In genomic region chr2:120342451-120342850, GRCh38 we compare ENCODE assay signal across 18 cellular contexts. TPM values are rescaled to one million over a fixed set of nuclear protein-coding genes. Genes with fewer than 3 reads are reported as not detected.
DNase-seq lines count a peak whose midpoint lies in the region; ATAC-seq and TF ChIP-seq lines count a peak whose summit lies in the region.
"Had no signal": no experiment of that assay in that cellular context is flagged by ENCODE, and none has a peak within 500 bp of the region (broad histone marks: within the 10 kb centered on the region; RNA-seq: fewer than 3 reads in every experiment).

No MANE protein-coding gene starts in this region.

- ATAC-seq in WTC11 (no peak), HG02840 (IDR thresholded peaks at IDR 0.05; ENCODE audit: low FRiP score, unreplicated experiment) (no peak)
- no peak for ATAC-seq in naive thymus-derived CD8-positive, alpha-beta T cell
- no peak for ATAC-seq in activated naive CD4-positive, alpha-beta T cell treated with anti-CD3 and anti-CD28 coated beads, Interleukin-2, amount 50 U/mL, for 72 hours

- no peak for TF ChIP-seq CTCF in CD14-positive monocyte (IDR thresholded peaks at IDR 0.05)
- TF ChIP-seq CTCF in WTC11 (IDR thresholded peaks at IDR 0.05): no peak

- no peaks in the 10 kb centered on the region for H3K36me3 ChIP-seq in H7 (replicated peaks; ENCODE audit: control insufficient read depth, insufficient read depth, low read length)
- H3K36me3 ChIP-seq: SJSA1 had no signal

- H3K27me3 ChIP-seq in H7 (ENCODE audit: control insufficient read depth, insufficient read depth, low read length): peaks cover 54% of the 10 kb centered on the region

- CTCF ChIA-PET in WTC11 (lab: Charles Lee): interaction anchor here (0.8 to 4.2 kb wide), 23 partner anchors 10 to 339 kb away, joined by 3 to 66 read pairs (median 7); no protein-coding TSS in a partner anchor

- H3K27me3 Mint-ChIP-seq in CD14-positive monocyte (ENCODE audit: low read depth in 3 of 3) (peaks cover 34 to 52% (median 47%) of the 10 kb centered on the region in 3 donors), WTC11 (ENCODE audit: low read depth) (peaks cover 68% of the 10 kb centered on the region)
- H3K27me3 Mint-ChIP-seq in naive thymus-derived CD8-positive, alpha-beta T cell: peaks cover 28 to 68% (median 45%) of the 10 kb centered on the region in 5 donors

- H3K36me3 Mint-ChIP-seq in CD14-positive monocyte (peaks cover 7 to 9% of the 10 kb centered on the region in 2 donors), WTC11 (no peaks in the 10 kb centered on the region)
- H3K36me3 Mint-ChIP-seq in naive thymus-derived CD8-positive, alpha-beta T cell: peaks cover 0 to 2% (median 0%) of the 10 kb centered on the region in 3 donors
- peaks cover 4 to 10% of the 10 kb centered on the region in 2 donors for H3K36me3 Mint-ChIP-seq in activated naive CD4-positive, alpha-beta T cell treated with anti-CD3 and anti-CD28 coated beads, Interleukin-2, amount 50 U/mL, for 72 hours

- intact Hi-C loops in CD14-positive monocyte (cut with micrococcal nuclease): loop anchor here (10.0 kb wide), 2 partner anchors 332 to 342 kb away; no protein-coding TSS in a partner anchor

- POLR2A ChIA-PET in WTC11 (lab: Charles Lee): interaction anchor here (0.9 to 1.3 kb wide), 4 partner anchors 90 to 124 kb away, joined by 3 to 6 read pairs (median 4); partner anchors contain the start of gene RALB
- POLR2A ChIA-PET in naive thymus-derived CD8-positive, alpha-beta T cell (lab: Charles Lee): no interaction called here

- peaks cover 0 to 22% (median 8%) of the 10 kb centered on the region in 7 donors for H3K9me3 Mint-ChIP-seq in CD14-positive monocyte
- H3K9me3 Mint-ChIP-seq in WTC11: no peaks in the 10 kb centered on the region
- H3K9me3 Mint-ChIP-seq in naive thymus-derived CD8-positive, alpha-beta T cell: peaks cover 0 to 2% (median 0%) of the 10 kb centered on the region in 9 donors
- no peaks in the 10 kb centered on the region for H3K9me3 Mint-ChIP-seq in activated naive CD4-positive, alpha-beta T cell treated with anti-CD3 and anti-CD28 coated beads, Interleukin-2, amount 50 U/mL, for 72 hours
- H3K9me3 Mint-ChIP-seq: GM23338 had no signal

- H3K4me1 Mint-ChIP-seq in CD14-positive monocyte: peaks cover 47% of the 10 kb centered on the region
- H3K4me1 Mint-ChIP-seq in WTC11: peaks cover 24% of the 10 kb centered on the region
- H3K4me1 Mint-ChIP-seq in naive thymus-derived CD8-positive, alpha-beta T cell: peaks cover 7 to 26% (median 24%) of the 10 kb centered on the region in 4 donors

- no peak overlapping the region for H3K4me3 ChIP-seq in H7 (ENCODE audit: insufficient read depth, low read depth, low read length)
- H3K4me3 ChIP-seq: GM23338, SJSA1 had no signal

- DNase-seq in CD14-positive monocyte (ENCODE audit: low spot score) (no peak), H7 (peak; percentile 70), WTC11 (ENCODE audit: low spot score) (no peak), OCI-M1 (lab: John Stamatoyannopoulos, UW) (no peak)
- no peak for DNase-seq in naive thymus-derived CD8-positive, alpha-beta T cell
- DNase-seq in activated naive CD4-positive, alpha-beta T cell treated with anti-CD3 and anti-CD28 coated beads, Interleukin-2, amount 50 U/mL, for 72 hours (ENCODE audit: low spot score in 2 of 2): no peak
- no peak for DNase-seq in activated CD4-positive, alpha-beta T cell treated with anti-CD3 and anti-CD28 coated beads for 1 hour
- DNase-seq: Calu3; MM.1S; NCI-H1092 treated with DMSO at 0.1 percent for 48 hours; NCI-H2081 treated with DMSO at 0.1 percent for 48 hours; NCI-H510A treated with DMSO at 0.1 percent for 48 hours; NK-92 treated with Interleukin-12 subunit alpha and Interleukin-12 subunit beta, amount 100 ng/mL, for 24 hours had no signal

- H3K27ac Mint-ChIP-seq in CD14-positive monocyte (peak overlapping the region in 1 of 7 donors; percentile 61), WTC11 (no peak overlapping the region)
- H3K27ac Mint-ChIP-seq in naive thymus-derived CD8-positive, alpha-beta T cell: peak overlapping the region in 1 of 10 donors; percentile 75
- no peak overlapping the region for H3K27ac Mint-ChIP-seq in activated naive CD4-positive, alpha-beta T cell treated with anti-CD3 and anti-CD28 coated beads, Interleukin-2, amount 50 U/mL, for 72 hours
- H3K27ac Mint-ChIP-seq: GM23338 had no signal

- H3K4me3 Mint-ChIP-seq in CD14-positive monocyte (peak overlapping the region; percentile 31 to 82), WTC11 (no peak overlapping the region)
- peak overlapping the region in 7 of 10 donors; percentile 57 to 82 (median 64) for H3K4me3 Mint-ChIP-seq in naive thymus-derived CD8-positive, alpha-beta T cell
- H3K4me3 Mint-ChIP-seq: GM23338 had no signal

TF ChIP-seq in WTC11, 78 proteins besides CTCF, POLR2A, EP300 and RAD21:
- TF ChIP-seq MLX (CRISPR knock-in tag; IDR thresholded peaks at IDR 0.05) (no peak), NFATC4 (CRISPR knock-in tag; IDR thresholded peaks at IDR 0.05) (no peak), ZNF263 (CRISPR knock-in tag; IDR thresholded peaks at IDR 0.05; ENCODE audit: low read depth) (peak; percentile 75)
TF ChIP-seq in WTC11: peak in this region for 1.

RNA-seq across cellular contexts. Expression of gene INHBB, which starts 3.5 kb away (rescaled TPM):
- not detected for polyA plus RNA-seq in CD14-positive monocyte
- 0.07 and 0.11 TPM in 2 replicates for total RNA-seq in H7 (2014; rRNA removed; shearing (Covaris generic))
- 0.14 to 0.26 TPM (median 0.21 TPM) in 3 replicates for total RNA-seq in WTC11 (2021)
- not detected for total RNA-seq in naive thymus-derived CD8-positive, alpha-beta T cell
- not detected for polyA plus RNA-seq in naive thymus-derived CD8-positive, alpha-beta T cell
- not detected for total RNA-seq in activated naive CD4-positive, alpha-beta T cell treated with anti-CD3 and anti-CD28 coated beads, Interleukin-2, amount 50 U/mL, for 72 hours
- total RNA-seq: Calu3, G401, OCI-LY7 had no signal
- polyA plus RNA-seq: GM23338 had no signal
